Comparison of ENCODE assay signal across 11 cellular contexts in genomic region chr13:94825507-94825906, GRCh38.
A peak's percentile ranks its signal among the peaks of the same experiment; 100 is the strongest.
DNase-seq lines count a peak whose midpoint lies in the region; ATAC-seq and TF ChIP-seq lines count a peak whose summit lies in the region.
"Had no signal": no experiment of that assay in that cellular context is flagged by ENCODE, and none has a peak within 500 bp of the region (broad histone marks: within the 10 kb centered on the region; RNA-seq: fewer than 3 reads in every experiment).

No MANE protein-coding gene starts in this region.

- H3K4me3 ChIP-seq in HUES48 (ENCODE audit: low read depth, low read length), result 0 out of 2 replicates have a peak overlapping the region, but pooled peaks have one; percentile 20
- peak overlapping the region; percentile 48 for H3K4me3 ChIP-seq in SK-N-MC
- no peak overlapping the region for H3K4me3 ChIP-seq in left ventricle myocardium inferior
- no peak overlapping the region for H3K4me3 ChIP-seq in retinal pigment epithelial cell (ENCODE audit: low read length)
- H3K4me3 ChIP-seq: lower lobe of right lung had no signal

- H3K27me3 ChIP-seq in HUES48 (ENCODE audit: control insufficient read depth, insufficient read depth, low read length) (no peaks in the 10 kb centered on the region), left ventricle myocardium inferior (ENCODE audit: low read depth) (no peaks in the 10 kb centered on the region)

- intact Hi-C loops in left ventricle myocardium inferior (cut with micrococcal nuclease), result no loop called here

- peak overlapping the region; percentile 86 for H3K27ac ChIP-seq in HUES48 (ENCODE audit: low read depth, low read length)
- no peak overlapping the region for H3K27ac ChIP-seq in SK-N-MC
- H3K27ac ChIP-seq in left ventricle myocardium inferior (replicated peaks), result no peak overlapping the region
- H3K27ac ChIP-seq: HL-60, lower lobe of right lung had no signal

- H3K4me1 ChIP-seq in HUES48 (ENCODE audit: control insufficient read depth, insufficient read depth, low read length) (peaks cover 53% of the 10 kb centered on the region), left ventricle myocardium inferior (no peaks in the 10 kb centered on the region)
- H3K4me1 ChIP-seq: lower lobe of right lung had no signal

- H3K36me3 ChIP-seq in HUES48 (ENCODE audit: control insufficient read depth, insufficient read depth, low read length) (no peaks in the 10 kb centered on the region), SK-N-MC (ENCODE audit: insufficient read depth, low read length) (no peaks in the 10 kb centered on the region), left ventricle myocardium inferior (no peaks in the 10 kb centered on the region)
- H3K36me3 ChIP-seq: lower lobe of right lung had no signal

- peak; percentile 22 for DNase-seq in SK-N-MC (ENCODE audit: low read depth, low spot score)
- peak; percentile 54 for DNase-seq in left ventricle myocardium inferior
- peak; percentile 21 for DNase-seq in retinal pigment epithelial cell (ENCODE audit: low read depth)
- no peak for DNase-seq in LoVo (ENCODE audit: low spot score)
- DNase-seq in NCI-H2107 treated with DMSO at 0.1 percent for 48 hours (lab: John Stamatoyannopoulos, UW; ENCODE audit: unreplicated experiment), result no peak
- DNase-seq in MV-4-11 (lab: John Stamatoyannopoulos, UW), result no peak
- DNase-seq: activated CD4-positive, alpha-beta T cell treated with anti-CD3 and anti-CD28 coated beads for 48 hours; lower lobe of right lung had no signal

- H3K9me3 ChIP-seq in HUES48 (ENCODE audit: control insufficient read depth, insufficient read depth, low read length) (no peaks in the 10 kb centered on the region), SK-N-MC (ENCODE audit: low read depth, low read length) (no peaks in the 10 kb centered on the region), left ventricle myocardium inferior (replicated peaks) (no peaks in the 10 kb centered on the region)
- H3K9me3 ChIP-seq: lower lobe of right lung had no signal

- H3K9ac ChIP-seq in HUES48 (ENCODE audit: low read depth, low read length) (no peak overlapping the region), SK-N-MC (ENCODE audit: insufficient read length) (no peak overlapping the region)

- no peak for ATAC-seq in GM19467 (IDR thresholded peaks at IDR 0.05; ENCODE audit: unreplicated experiment)

- TF ChIP-seq CTCF in left ventricle myocardium inferior (IDR thresholded peaks at IDR 0.05; ENCODE audit: borderline replicate concordance) (no peak), retinal pigment epithelial cell (conservative IDR thresholded peaks at IDR 0.05; ENCODE audit: low read depth, low read length) (no peak)

Comparison
In these comparisons a context has a peak if more than half of its experiments do, and no peak if none do; other contexts are left out.
1. H3K4me3 ChIP-seq: peak in HUES48 (single experiment) and SK-N-MC (single experiment); none in left ventricle myocardium inferior (single experiment) and retinal pigment epithelial cell (single experiment).
2. DNase-seq: peak in SK-N-MC (single experiment), left ventricle myocardium inferior (single experiment) and retinal pigment epithelial cell (single experiment); none in LoVo (single experiment), NCI-H2107 treated with DMSO at 0.1 percent for 48 hours (single experiment) and MV-4-11 (single experiment).